19 cellular contexts compared by ENCODE assay signal in the genomic region with DNA sequence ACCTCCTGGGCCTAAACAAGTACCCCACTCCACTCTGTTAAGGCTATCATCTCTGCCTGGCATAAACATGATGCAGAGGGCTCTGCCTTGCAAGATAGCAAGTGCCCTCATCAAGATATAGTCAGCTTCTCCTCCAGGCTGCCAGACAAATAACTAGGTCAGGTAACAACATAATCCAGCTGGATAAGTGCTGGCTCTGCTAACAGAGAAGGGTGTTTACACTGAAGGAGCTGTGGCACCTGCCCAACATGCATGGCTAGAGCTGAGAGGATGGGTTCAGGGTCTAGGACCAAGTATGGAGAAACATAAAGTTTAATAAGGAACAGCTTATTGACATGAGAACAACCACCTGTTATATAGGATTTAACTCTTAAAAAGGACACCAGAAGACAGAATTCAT. TPM values are rescaled to one million over a fixed set of nuclear protein-coding genes. Genes with fewer than 3 reads are reported as not detected.
"Had no signal": no experiment of that assay in that cellular context is flagged by ENCODE, and none has a peak within 500 bp of the region (broad histone marks: within the 10 kb centered on the region; RNA-seq: fewer than 3 reads in every experiment).

No MANE protein-coding gene starts in this region.

- H3K27ac ChIP-seq: cardiac muscle cell, foreskin keratinocyte, lower lobe of right lung, right atrium auricular region, spleen, upper lobe of left lung had no signal

- H3K4me1 Mint-ChIP-seq: activated CD4-positive, alpha-beta memory T cell treated with anti-CD3 and anti-CD28 coated beads, Interleukin-2, amount 10 ng/mL, durations not matched to agents 7 days and 5 days; activated naive CD4-positive, alpha-beta T cell treated with anti-CD3 and anti-CD28 coated beads, Interleukin-2, amount 10 ng/mL, durations not matched to agents 7 days and 5 days; naive thymus-derived CD8-positive, alpha-beta T cell; T-helper 17 cell had no signal

- H3K36me3 Mint-ChIP-seq: activated naive CD4-positive, alpha-beta T cell treated with anti-CD3 and anti-CD28 coated beads, Interleukin-2, amount 10 ng/mL, durations not matched to agents 7 days and 5 days; naive thymus-derived CD8-positive, alpha-beta T cell had no signal

- H3K27me3 Mint-ChIP-seq: activated CD4-positive, alpha-beta memory T cell treated with anti-CD3 and anti-CD28 coated beads, Interleukin-2, amount 10 ng/mL, durations not matched to agents 7 days and 5 days; activated naive CD4-positive, alpha-beta T cell treated with anti-CD3 and anti-CD28 coated beads, Interleukin-2, amount 10 ng/mL, durations not matched to agents 7 days and 5 days; naive thymus-derived CD8-positive, alpha-beta T cell; progenitor cell of endocrine pancreas; T-helper 17 cell had no signal

- H3K27me3 ChIP-seq: cardiac muscle cell, foreskin keratinocyte, right atrium auricular region, spleen, upper lobe of left lung had no signal

- DNase-seq: activated CD4-positive, alpha-beta memory T cell treated with anti-CD3 and anti-CD28 coated beads, Interleukin-2, amount 10 ng/mL, durations not matched to agents 7 days and 5 days; activated CD4-positive, alpha-beta T cell treated with anti-CD3 and anti-CD28 coated beads for 4 hours; activated CD4-positive, CD25-positive, alpha-beta regulatory T cell; activated effector memory CD4-positive, alpha-beta T cell treated with anti-CD3 and anti-CD28 coated beads, Interleukin-2, amount 50 U/mL, for 16 hours; activated naive CD4-positive, alpha-beta T cell treated with anti-CD3 and anti-CD28 coated beads, Interleukin-2, amount 10 ng/mL, durations not matched to agents 7 days and 5 days; amygdala; effector memory CD4-positive, alpha-beta T cell; foreskin keratinocyte; kidney; lower lobe of right lung; naive thymus-derived CD8-positive, alpha-beta T cell; spleen; stimulated activated CD4-positive, alpha-beta T cell treated with anti-CD3 and anti-CD28 coated beads, Interleukin-4, amount 100 ng/mL, for 24 hours; stimulated activated naive CD8-positive, alpha-beta T cell treated with anti-CD3 and anti-CD28 coated beads, Interleukin-15, Interleukin-2, amounts not matched to agents 100 U/mL and 50 U/mL, for 24 hours; T-helper 17 cell; upper lobe of left lung had no signal

- H3K36me3 ChIP-seq: cardiac muscle cell, lower lobe of right lung, right atrium auricular region, spleen, upper lobe of left lung had no signal

- H3K4me3 ChIP-seq: cardiac muscle cell, lower lobe of right lung, right atrium auricular region, spleen, upper lobe of left lung had no signal

- ATAC-seq: foreskin keratinocyte; lower lobe of right lung; naive thymus-derived CD8-positive, alpha-beta T cell; stimulated activated naive CD8-positive, alpha-beta T cell treated with anti-CD3 and anti-CD28 coated beads, Interleukin-15, Interleukin-2, amounts not matched to agents 100 U/mL and 50 U/mL, for 24 hours; T-helper 17 cell had no signal

- H3K9me3 ChIP-seq: lower lobe of right lung, right atrium auricular region, upper lobe of left lung had no signal

- H3K4me3 Mint-ChIP-seq: activated CD4-positive, alpha-beta memory T cell treated with anti-CD3 and anti-CD28 coated beads, Interleukin-2, amount 10 ng/mL, durations not matched to agents 7 days and 5 days; activated naive CD4-positive, alpha-beta T cell treated with anti-CD3 and anti-CD28 coated beads, Interleukin-2, amount 10 ng/mL, durations not matched to agents 7 days and 5 days; naive thymus-derived CD8-positive, alpha-beta T cell; T-helper 17 cell had no signal

- H3K27ac Mint-ChIP-seq: activated CD4-positive, alpha-beta memory T cell treated with anti-CD3 and anti-CD28 coated beads, Interleukin-2, amount 10 ng/mL, durations not matched to agents 7 days and 5 days; activated naive CD4-positive, alpha-beta T cell treated with anti-CD3 and anti-CD28 coated beads, Interleukin-2, amount 10 ng/mL, durations not matched to agents 7 days and 5 days; naive thymus-derived CD8-positive, alpha-beta T cell; progenitor cell of endocrine pancreas; T-helper 17 cell had no signal

- H3K4me1 ChIP-seq: foreskin keratinocyte, lower lobe of right lung, right atrium auricular region, spleen, upper lobe of left lung had no signal

RNA-seq across cellular contexts. Expression of gene DLGAP1, which starts 42.8 kb away (rescaled TPM):
- total RNA-seq: naive thymus-derived CD8-positive, alpha-beta T cell had no signal
- polyA plus RNA-seq: foreskin keratinocyte; naive thymus-derived CD8-positive, alpha-beta T cell had no signal
